ENCODE assay signal across 3 cellular contexts in genomic region chr5:90991201-90991600, GRCh38.
TF ChIP-seq lines count a peak whose summit lies in the region.

No MANE protein-coding gene starts in this region.

TF ChIP-seq in A549, 52 proteins besides CTCF, POLR2A, EP300 and RAD21:
- TF ChIP-seq MAZ (IDR thresholded peaks at IDR 0.05; ENCODE audit: borderline replicate concordance, low read depth, low read length): no peak
- no peak for TF ChIP-seq MAFK (IDR thresholded peaks at IDR 0.05; ENCODE audit: partially characterized antibody)
- no peak for TF ChIP-seq CHD4 (IDR thresholded peaks at IDR 0.05; ENCODE audit: borderline replicate concordance)
- no peak for TF ChIP-seq NR3C1 (IDR thresholded peaks at IDR 0.05)
- no peak for TF ChIP-seq SREBF2 (IDR thresholded peaks at IDR 0.05)
- TF ChIP-seq ZNF302 (CRISPR knock-in tag; IDR thresholded peaks at IDR 0.05): no peak
TF ChIP-seq in A549: peak in this region for 0.

TF ChIP-seq in IMR-90, 13 proteins besides CTCF, POLR2A, EP300 and RAD21:
- TF ChIP-seq CHD1 (IDR thresholded peaks at IDR 0.05; ENCODE audit: low read depth, low read length): no peak
- TF ChIP-seq SMC3 (IDR thresholded peaks at IDR 0.05; ENCODE audit: low read depth, low read length): no peak
- TF ChIP-seq CEBPB (IDR thresholded peaks at IDR 0.05; ENCODE audit: low read depth, low read length): peak; percentile 54; the same call in 1 of the 2 replicates
- TF ChIP-seq MAZ (IDR thresholded peaks at IDR 0.05; ENCODE audit: borderline replicate concordance, low read depth, low read length): no peak
TF ChIP-seq in IMR-90: peak in this region for 1.

TF ChIP-seq in K562, 482 proteins besides CTCF, POLR2A, EP300 and RAD21:
- no peak for TF ChIP-seq CEBPG (CRISPR knock-in tag; IDR thresholded peaks at IDR 0.05)
- peak; percentile 47 to 83; a peak in 3 of 4 replicates for TF ChIP-seq CEBPG (tag; conservative IDR thresholded peaks at IDR 0.05 in 1 of 2, IDR thresholded peaks at IDR 0.05 in 1 of 2)
- TF ChIP-seq CHD2 (IDR thresholded peaks at IDR 0.05; ENCODE audit: low read depth, low read length): no peak
- peak; percentile 82 for TF ChIP-seq CEBPB (tag; IDR thresholded peaks at IDR 0.05)
